Comparison of ENCODE assay signal across 13 cellular contexts in the genomic region with DNA sequence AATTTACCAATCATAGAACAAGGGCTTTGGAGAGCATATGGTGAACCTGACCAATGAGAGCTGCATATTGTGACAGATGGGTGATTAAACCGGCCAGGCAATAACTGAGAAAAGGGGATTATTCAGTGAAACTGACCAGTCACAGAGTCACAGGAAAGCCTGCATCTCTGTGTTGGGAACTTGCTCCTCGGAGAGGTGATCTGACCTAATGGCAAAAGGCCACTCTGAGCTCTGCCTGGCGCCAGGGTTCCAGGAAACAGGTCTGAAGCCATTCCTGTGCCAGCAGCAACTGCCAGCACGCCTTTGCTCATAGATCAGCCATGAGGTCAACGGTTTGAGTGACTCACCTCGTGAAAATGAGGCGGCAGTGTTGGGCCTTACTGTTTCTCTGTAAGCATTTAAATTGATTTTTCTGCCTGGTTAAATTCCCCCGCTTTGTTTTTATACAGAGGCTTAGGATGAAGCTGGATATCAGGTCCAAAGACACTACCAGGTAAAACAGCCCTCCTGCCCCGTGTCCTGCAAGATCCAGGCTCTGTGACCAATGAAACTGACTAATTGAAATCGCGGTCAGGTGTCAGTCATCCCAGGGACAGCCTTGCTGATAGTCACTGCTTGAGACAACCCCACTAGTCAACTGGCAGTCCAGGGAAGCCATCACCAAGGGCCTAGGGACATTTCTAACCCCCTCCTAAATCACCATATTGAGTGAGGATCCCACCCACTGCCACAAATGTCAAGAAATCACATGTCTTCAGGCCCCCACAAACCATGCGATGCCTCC. TPM values are rescaled to one million over a fixed set of nuclear protein-coding genes. Genes with fewer than 3 reads are reported as not detected.
DNase-seq lines count a peak whose midpoint lies in the region; ATAC-seq and TF ChIP-seq lines count a peak whose summit lies in the region.
"Had no signal": no experiment of that assay in that cellular context is flagged by ENCODE, and none has a peak within 500 bp of the region (broad histone marks: within the 10 kb centered on the region; RNA-seq: fewer than 3 reads in every experiment).

No MANE protein-coding gene starts in this region.

- H2AFZ ChIP-seq in hepatocyte, result no peak overlapping the region

- H3K4me3 ChIP-seq in AG10803 (ENCODE audit: low read length) (no peak overlapping the region), LNCaP clone FGC (ENCODE audit: low read depth, low read length) (no peak overlapping the region), right cardiac atrium (ENCODE audit: low read length) (no peak overlapping the region), hepatocyte (no peak overlapping the region)
- H3K4me3 ChIP-seq: pancreas had no signal

- no peaks in the 10 kb centered on the region for H3K79me2 ChIP-seq in hepatocyte

- H3K4me1 ChIP-seq in right cardiac atrium (ENCODE audit: control insufficient read depth, insufficient read depth, low read length) (no peaks in the 10 kb centered on the region), hepatocyte (ENCODE audit: insufficient read depth) (no peaks in the 10 kb centered on the region)
- H3K4me1 ChIP-seq: pancreas had no signal

- H3K27ac ChIP-seq in right cardiac atrium (ENCODE audit: low read length) (no peak overlapping the region), hepatocyte (no peak overlapping the region)
- H3K27ac ChIP-seq: pancreas had no signal

- TF ChIP-seq CTCF in AG10803 (conservative IDR thresholded peaks at IDR 0.05; ENCODE audit: low read length) (no peak), LNCaP clone FGC (IDR thresholded peaks at IDR 0.05; ENCODE audit: control insufficient read depth, extremely low read depth, insufficient read depth) (no peak), hepatocyte (IDR thresholded peaks at IDR 0.05; ENCODE audit: poor library complexity) (no peak)

- ATAC-seq in right cardiac atrium (no peak), HG03342 (IDR thresholded peaks at IDR 0.05; ENCODE audit: unreplicated experiment) (no peak)

- H3K9me3 ChIP-seq in right cardiac atrium (ENCODE audit: control insufficient read depth, low read length) (peaks cover 1% of the 10 kb centered on the region), hepatocyte (ENCODE audit: low read depth) (no peaks in the 10 kb centered on the region)
- H3K9me3 ChIP-seq: pancreas had no signal

- H3K27me3 ChIP-seq in right cardiac atrium (ENCODE audit: control insufficient read depth, insufficient read depth) (no peaks in the 10 kb centered on the region), hepatocyte (peaks cover 27% of the 10 kb centered on the region)
- H3K27me3 ChIP-seq: pancreas had no signal

- intact Hi-C loops in right cardiac atrium (cut with DNase I), result no loop called here

- no peaks in the 10 kb centered on the region for H4K20me1 ChIP-seq in hepatocyte (ENCODE audit: insufficient read depth, poor library complexity, severe bottlenecking)

- 71% methylated on average over 12 of the region's 12 CpGs for WGBS in right cardiac atrium
- WGBS in hepatocyte (ENCODE audit: low lambda C conversion rate, missing lambda C conversion rate), result 77% methylated on average over 12 of the region's 12 CpGs

- no peaks in the 10 kb centered on the region for H3K36me3 ChIP-seq in hepatocyte (replicated peaks; ENCODE audit: insufficient read depth, low read depth)
- H3K36me3 ChIP-seq: pancreas had no signal

- H3K9me2 ChIP-seq in hepatocyte (replicated peaks; ENCODE audit: insufficient read depth), result no peaks in the 10 kb centered on the region

- H3K4me2 ChIP-seq in hepatocyte, result no peak overlapping the region

- DNase-seq in AG10803 (ENCODE audit: low read depth) (peak; percentile 59), LNCaP clone FGC (ENCODE audit: low read depth) (peak; percentile 10), astrocyte of the hippocampus (ENCODE audit: low read depth, low spot score) (peak; percentile 88), kidney tubule cell (ENCODE audit: low spot score) (peak; percentile 86), right cardiac atrium (no peak), GM19238 (ENCODE audit: insufficient read length, low spot score) (no peak), hepatocyte (ENCODE audit: low spot score) (no peak)
- DNase-seq: activated CD8-positive, alpha-beta memory T cell treated with anti-CD3 and anti-CD28 coated beads, Interleukin-2, amount 50 U/mL, for 48 hours; NCI-H2107; T-helper 1 cell had no signal

RNA-seq across cellular contexts. Expression of a gene that starts 35.8 kb away (rescaled TPM):
- total RNA-seq in right cardiac atrium, result not detected
- not detected for polyA plus RNA-seq in right cardiac atrium
- total RNA-seq in hepatocyte, result not detected in 2 replicates
- not detected in 2 replicates for polyA plus RNA-seq in hepatocyte
- total RNA-seq: cerebellum, pancreas had no signal
- polyA plus RNA-seq: pancreas had no signal

RNA-seq across cellular contexts. Expression of a gene that starts 51.0 kb away (rescaled TPM):
- under 1 TPM in 2 of 4 donors, not detected in 2; 0.06 to 0.09 TPM for total RNA-seq in right cardiac atrium
- polyA plus RNA-seq in right cardiac atrium, result 0.16 TPM
- total RNA-seq in hepatocyte, result 0.08 and 0.20 TPM in 2 replicates
- 0.01 and 0.66 TPM in 2 replicates for polyA plus RNA-seq in hepatocyte

Comparison
In these comparisons a context has a peak if more than half of its experiments do, and no peak if none do; other contexts are left out.
1. DNase-seq: peak in AG10803 (single experiment), LNCaP clone FGC (single experiment), astrocyte of the hippocampus (single experiment) and kidney tubule cell (single experiment); none in right cardiac atrium (0 of 3), GM19238 (single experiment) and hepatocyte (single experiment).